ENCODE assay signal across 2 cellular contexts in the genomic region with DNA sequence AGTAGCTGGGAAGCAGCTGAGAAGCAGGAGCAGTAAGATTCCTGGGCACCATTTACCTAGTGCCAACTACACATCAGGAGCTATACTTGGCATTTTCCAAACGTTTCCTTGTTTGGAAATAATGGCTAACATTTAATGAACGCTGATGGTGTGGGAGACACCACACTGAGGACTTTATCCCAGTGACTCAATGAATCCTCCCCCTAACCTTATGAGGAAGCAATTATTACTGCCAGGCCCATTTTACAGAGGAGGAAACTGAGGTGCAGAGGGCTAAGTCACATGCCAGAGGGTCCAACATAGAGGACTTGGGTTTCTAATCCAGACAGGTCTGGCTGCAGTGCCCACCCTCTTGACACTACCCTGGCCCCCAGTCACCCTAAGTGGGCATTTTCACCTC.
TF ChIP-seq lines count a peak whose summit lies in the region.

No MANE protein-coding gene starts in this region.

TF ChIP-seq in SK-N-SH, 30 proteins besides CTCF, POLR2A, EP300 and RAD21 (continued from another document):
- TF ChIP-seq EZH2phosphoT487 (IDR thresholded peaks at IDR 0.05; ENCODE audit: borderline replicate concordance, low read depth): no peak

TF ChIP-seq in SK-N-SH treated with all-trans-retinoic acid at 6 μM for 48 hours, 23 proteins besides CTCF, POLR2A, EP300 and RAD21 (continued from another document):
- no peak for TF ChIP-seq PPARA (CRISPR knock-in tag; IDR thresholded peaks at IDR 0.05; ENCODE audit: borderline replicate concordance)
- TF ChIP-seq ZNF565 (CRISPR knock-in tag; conservative IDR thresholded peaks at IDR 0.05; ENCODE audit: low read depth): no peak
- no peak for TF ChIP-seq ZFP30 (CRISPR knock-in tag; IDR thresholded peaks at IDR 0.05)
- no peak for TF ChIP-seq SNAI2 (CRISPR knock-in tag; IDR thresholded peaks at IDR 0.05)
- TF ChIP-seq ZNF8 (CRISPR knock-in tag; IDR thresholded peaks at IDR 0.05): no peak
- TF ChIP-seq TCF4 (CRISPR knock-in tag; IDR thresholded peaks at IDR 0.05; ENCODE audit: borderline replicate concordance): no peak
- TF ChIP-seq OSR1 (CRISPR knock-in tag; IDR thresholded peaks at IDR 0.05): no peak
- TF ChIP-seq ZNF70 (CRISPR knock-in tag; IDR thresholded peaks at IDR 0.05): no peak
- TF ChIP-seq, protein P1, sequence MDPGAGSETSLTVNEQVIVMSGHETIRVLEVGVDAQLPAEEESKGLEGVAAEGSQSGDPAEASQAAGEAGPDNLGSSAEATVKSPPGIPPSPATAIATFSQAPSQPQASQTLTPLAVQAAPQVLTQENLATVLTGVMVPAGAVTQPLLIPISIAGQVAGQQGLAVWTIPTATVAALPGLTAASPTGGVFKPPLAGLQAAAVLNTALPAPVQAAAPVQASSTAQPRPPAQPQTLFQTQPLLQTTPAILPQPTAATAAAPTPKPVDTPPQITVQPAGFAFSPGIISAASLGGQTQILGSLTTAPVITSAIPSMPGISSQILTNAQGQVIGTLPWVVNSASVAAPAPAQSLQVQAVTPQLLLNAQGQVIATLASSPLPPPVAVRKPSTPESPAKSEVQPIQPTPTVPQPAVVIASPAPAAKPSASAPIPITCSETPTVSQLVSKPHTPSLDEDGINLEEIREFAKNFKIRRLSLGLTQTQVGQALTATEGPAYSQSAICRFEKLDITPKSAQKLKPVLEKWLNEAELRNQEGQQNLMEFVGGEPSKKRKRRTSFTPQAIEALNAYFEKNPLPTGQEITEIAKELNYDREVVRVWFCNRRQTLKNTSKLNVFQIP (CRISPR knock-in tag; IDR thresholded peaks at IDR 0.05; ENCODE audit: borderline replicate concordance, low read depth): no peak
- no peak for TF ChIP-seq ESRRG (CRISPR knock-in tag; IDR thresholded peaks at IDR 0.05)
- TF ChIP-seq RARB (CRISPR knock-in tag; IDR thresholded peaks at IDR 0.05): no peak
- no peak for TF ChIP-seq ZC3H10 (CRISPR knock-in tag; IDR thresholded peaks at IDR 0.05)
TF ChIP-seq in SK-N-SH treated with all-trans-retinoic acid at 6 μM for 48 hours: peak in this region for 0.
